Comparison of ENCODE assay signal across 15 cellular contexts in genomic region chr4:16707874-16708273, GRCh38.
DNase-seq lines count a peak whose midpoint lies in the region; TF ChIP-seq lines count a peak whose summit lies in the region.
"Had no signal": no experiment of that assay in that cellular context is flagged by ENCODE, and none has a peak within 500 bp of the region (broad histone marks: within the 10 kb centered on the region; RNA-seq: fewer than 3 reads in every experiment).

No MANE protein-coding gene starts in this region.

- no peak overlapping the region for H3K4me3 Mint-ChIP-seq in neural crest cell
- no peak overlapping the region for H3K4me3 Mint-ChIP-seq in activated CD4-positive, alpha-beta memory T cell treated with anti-CD3 and anti-CD28 coated beads for 36 hours

- H3K9me3 ChIP-seq in WERI-Rb-1 (ENCODE audit: severe bottlenecking) = no peaks in the 10 kb centered on the region
- H3K9me3 ChIP-seq: BLaER1 treated with 17β-estradiol and CSF1 and Interleukin-3, amounts not matched to agents 10 nM and 100 nM; Peyer's patch had no signal

- POLR2A ChIA-PET in activated CD4-positive, alpha-beta memory T cell treated with anti-CD3 and anti-CD28 coated beads for 36 hours (lab: Charles Lee) = no interaction called here

- CTCF ChIA-PET in activated CD4-positive, alpha-beta memory T cell treated with anti-CD3 and anti-CD28 coated beads for 36 hours (lab: Charles Lee) = no interaction called here

- DNase-seq in Daoy (ENCODE audit: low read depth) (peak; percentile 50), RPMI7951 (ENCODE audit: low read depth) (peak; percentile 67), choroid plexus epithelial cell (ENCODE audit: low read depth) (peak; percentile 56), neural crest cell (ENCODE audit: low read depth, low spot score) (no peak), WERI-Rb-1 (no peak), retina (no peak), SKM-1 (lab: John Stamatoyannopoulos, UW; ENCODE audit: unreplicated experiment) (no peak)
- no peak for DNase-seq in activated CD4-positive, alpha-beta memory T cell treated with anti-CD3 and anti-CD28 coated beads for 36 hours
- DNase-seq: NCI-H1436 treated with DMSO at 0.1 percent for 48 hours, NCI-H2081, NCI-H524, Peyer's patch, SHP77 had no signal

- H3K4me3 ChIP-seq in choroid plexus epithelial cell (ENCODE audit: low read depth, low read length) (no peak overlapping the region), WERI-Rb-1 (ENCODE audit: low read depth, low read length) (no peak overlapping the region)
- H3K4me3 ChIP-seq: BLaER1 treated with 17β-estradiol and CSF1 and Interleukin-3, amounts not matched to agents 10 nM and 100 nM; K562; Peyer's patch had no signal

- peak overlapping the region; percentile 45 for H3K27ac Mint-ChIP-seq in neural crest cell (ENCODE audit: unreplicated experiment)
- no peak overlapping the region for H3K27ac Mint-ChIP-seq in activated CD4-positive, alpha-beta memory T cell treated with anti-CD3 and anti-CD28 coated beads for 36 hours

- H3K4me1 Mint-ChIP-seq in neural crest cell = peaks cover 26% of the 10 kb centered on the region
- H3K4me1 Mint-ChIP-seq in activated CD4-positive, alpha-beta memory T cell treated with anti-CD3 and anti-CD28 coated beads for 36 hours (ENCODE audit: low read depth) = no peaks in the 10 kb centered on the region

- no peak overlapping the region for H3K27ac ChIP-seq in WERI-Rb-1
- H3K27ac ChIP-seq: BLaER1 treated with 17β-estradiol and CSF1 and Interleukin-3, amounts not matched to agents 10 nM and 100 nM; Peyer's patch had no signal

- intact Hi-C loops in activated CD4-positive, alpha-beta memory T cell treated with anti-CD3 and anti-CD28 coated beads for 36 hours (cut with micrococcal nuclease) = no loop called here

- H3K9me3 Mint-ChIP-seq in neural crest cell = no peaks in the 10 kb centered on the region
- no peaks in the 10 kb centered on the region for H3K9me3 Mint-ChIP-seq in activated CD4-positive, alpha-beta memory T cell treated with anti-CD3 and anti-CD28 coated beads for 36 hours

- H3K36me3 ChIP-seq in WERI-Rb-1 = no peaks in the 10 kb centered on the region
- H3K36me3 ChIP-seq: BLaER1 treated with 17β-estradiol and CSF1 and Interleukin-3, amounts not matched to agents 10 nM and 100 nM; Peyer's patch had no signal

- peaks cover 2% of the 10 kb centered on the region for H3K36me3 Mint-ChIP-seq in neural crest cell (ENCODE audit: low read depth)
- no peaks in the 10 kb centered on the region for H3K36me3 Mint-ChIP-seq in activated CD4-positive, alpha-beta memory T cell treated with anti-CD3 and anti-CD28 coated beads for 36 hours

- peaks cover 32% of the 10 kb centered on the region for H3K27me3 ChIP-seq in WERI-Rb-1 (ENCODE audit: insufficient read depth, low read depth, severe bottlenecking)
- H3K27me3 ChIP-seq: BLaER1 treated with 17β-estradiol and CSF1 and Interleukin-3, amounts not matched to agents 10 nM and 100 nM; Peyer's patch had no signal

- TF ChIP-seq CTCF in choroid plexus epithelial cell (conservative IDR thresholded peaks at IDR 0.05; ENCODE audit: low read depth, low read length) (no peak), neural crest cell (conservative IDR thresholded peaks at IDR 0.05) (no peak), WERI-Rb-1 (IDR thresholded peaks at IDR 0.05; ENCODE audit: low read depth, low read length) (no peak)

- no peaks in the 10 kb centered on the region for H3K27me3 Mint-ChIP-seq in neural crest cell (ENCODE audit: low read depth)
- H3K27me3 Mint-ChIP-seq in activated CD4-positive, alpha-beta memory T cell treated with anti-CD3 and anti-CD28 coated beads for 36 hours = no peaks in the 10 kb centered on the region

Comparison
In these comparisons a context has a peak if more than half of its experiments do, and no peak if none do; other contexts are left out.
1. DNase-seq: peak in Daoy (single experiment), RPMI7951 (single experiment) and choroid plexus epithelial cell (single experiment); none in neural crest cell (single experiment), WERI-Rb-1 (single experiment), retina (single experiment), SKM-1 (single experiment) and activated CD4-positive, alpha-beta memory T cell treated with anti-CD3 and anti-CD28 coated beads for 36 hours (single experiment).